ENCODE assay signal across 8 cellular contexts in the genomic region with DNA sequence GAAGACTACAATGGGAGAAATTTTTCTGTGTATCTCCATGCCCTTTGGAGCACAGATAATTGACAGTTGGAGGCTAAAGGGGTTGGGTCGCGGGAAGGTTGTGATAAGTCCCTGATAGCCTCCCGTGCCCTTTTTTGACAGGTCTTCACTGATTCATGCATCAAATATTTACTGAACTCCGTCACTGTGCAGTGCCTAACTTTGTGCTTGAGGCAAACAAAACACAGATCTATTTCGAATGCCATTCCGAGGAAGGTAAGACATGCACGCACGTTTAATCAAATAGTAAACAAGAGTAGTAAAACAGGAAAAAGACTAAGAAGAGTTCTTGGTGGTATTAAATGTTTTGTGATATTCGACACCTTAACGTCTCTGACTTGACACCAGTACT. TPM values are rescaled to one million over a fixed set of nuclear protein-coding genes. Genes with fewer than 3 reads are reported as not detected.
DNase-seq lines count a peak whose midpoint lies in the region; ATAC-seq, FAIRE-seq and TF ChIP-seq lines count a peak whose summit lies in the region.

No MANE protein-coding gene starts in this region.

- peaks cover 4% of the 10 kb centered on the region; the same call in 1 of the 2 replicates for H3K36me3 ChIP-seq in GM23248 (ENCODE audit: low read depth)
- no peaks in the 10 kb centered on the region for H3K36me3 ChIP-seq in endothelial cell of umbilical vein (ENCODE audit: control insufficient read depth in 2 of 2, extremely low read depth in 1 of 2, insufficient read depth in 2 of 2, low read length in 2 of 2)
- no peaks in the 10 kb centered on the region for H3K36me3 ChIP-seq in pancreas

- H4K20me1 ChIP-seq in GM23248 (ENCODE audit: insufficient read depth), result no peaks in the 10 kb centered on the region; the same call in 1 of the 2 replicates
- H4K20me1 ChIP-seq in endothelial cell of umbilical vein (replicated peaks; ENCODE audit: control insufficient read depth, extremely low read depth, insufficient read depth, low read length), result peaks cover 8% of the 10 kb centered on the region

- TF ChIP-seq POLR2A in endothelial cell of umbilical vein (IDR thresholded peaks at IDR 0.05; ENCODE audit: low read depth, low read length), result no peak

- CTCF ChIA-PET in endothelial cell of umbilical vein (lab: Charles Lee), result no interaction called here

- peak overlapping the region; percentile 86 for H3K4me2 ChIP-seq in GM23248 (ENCODE audit: unreplicated experiment)
- peak overlapping the region; percentile 76 for H3K4me2 ChIP-seq in endothelial cell of umbilical vein (ENCODE audit: insufficient read depth, low read length)

- intact Hi-C loops in endothelial cell of umbilical vein (cut with micrococcal nuclease), result loop anchor here (1.0 to 10.0 kb wide), 5 partner anchors 8 to 963 kb away; a partner anchor contains a TSS
- intact Hi-C loops in pancreas (cut with DNase I), result loop anchor here in 2 of 3 donors (5.0 kb wide), 1 partner anchor 54 kb away; a partner anchor contains a TSS

- peaks cover 43% of the 10 kb centered on the region for H3F3A ChIP-seq in GM23248 (ENCODE audit: insufficient read depth)

- H3K4me3 ChIP-seq in GM23248, result peak overlapping the region; percentile 100
- H3K4me3 ChIP-seq in endothelial cell of umbilical vein (replicated peaks in 1 of 3; ENCODE audit: insufficient read depth in 1 of 3, low read depth in 1 of 3, low read length in 3 of 3), result peak overlapping the region in 2 of 3 experiments; percentile 86 to 96
- H3K4me3 ChIP-seq in pancreas, result peak overlapping the region in 3 of 4 donors; percentile 56 to 75 (median 68)

- no peaks in the 10 kb centered on the region for H3K27me3 ChIP-seq in GM23248 (replicated peaks; ENCODE audit: insufficient read depth)
- H3K27me3 ChIP-seq in endothelial cell of umbilical vein (ENCODE audit: control insufficient read depth in 2 of 2, insufficient read depth in 2 of 2, low read length in 2 of 2), result no peaks in the 10 kb centered on the region
- H3K27me3 ChIP-seq in pancreas, result no peaks in the 10 kb centered on the region

- TSS peak; percentile 5 for BruUV-seq in endothelial cell of umbilical vein (replicated peaks; lab: Mats Ljungman, UMichigan)

- peak; percentile 21 for FAIRE-seq in endothelial cell of umbilical vein (lab: Jason Lieb, UNC)
- no peak for FAIRE-seq in pancreas (lab: Jason Lieb, UNC)

- H2AFZ ChIP-seq in GM23248, result peak overlapping the region; percentile 71
- peak overlapping the region; percentile 60 for H2AFZ ChIP-seq in endothelial cell of umbilical vein (ENCODE audit: low read depth, low read length)

- dilution Hi-C loops in endothelial cell of umbilical vein (cut with MboI; ENCODE audit: extremely low pct_ligation_motif_present, low sequenced_read_pairs), result no loop called here

- H3K9me2 ChIP-seq in GM23248 (ENCODE audit: insufficient read depth), result no peaks in the 10 kb centered on the region

- peak; percentile 14 to 31 (median 23) for ATAC-seq in pancreas
- ATAC-seq in GM19463 (IDR thresholded peaks at IDR 0.05; ENCODE audit: unreplicated experiment), result no peak
- ATAC-seq in GM18517 (IDR thresholded peaks at IDR 0.05; ENCODE audit: unreplicated experiment), result no peak

- TF ChIP-seq CTCF in endothelial cell of umbilical vein (IDR thresholded peaks at IDR 0.05; ENCODE audit: extremely low read depth in 1 of 2, insufficient read depth in 1 of 2, low read depth in 1 of 2, low read length in 2 of 2), result no peak
- no peak for TF ChIP-seq CTCF in pancreas (IDR thresholded peaks at IDR 0.05)

- POLR2A ChIA-PET in endothelial cell of umbilical vein (lab: Charles Lee), result no interaction called here

- peak overlapping the region; percentile 98 for H3K9ac ChIP-seq in GM23248
- peak overlapping the region; percentile 40 for H3K9ac ChIP-seq in endothelial cell of umbilical vein (replicated peaks; ENCODE audit: extremely low read depth, insufficient read depth, low read length)

- H3K4me1 ChIP-seq in GM23248 (ENCODE audit: insufficient read depth), result peaks cover 34% of the 10 kb centered on the region
- H3K4me1 ChIP-seq in endothelial cell of umbilical vein (ENCODE audit: control insufficient read depth, extremely low read depth, insufficient read depth, low read length), result peaks cover 25% of the 10 kb centered on the region
- H3K4me1 ChIP-seq in pancreas, result peaks cover 7 to 23% (median 12%) of the 10 kb centered on the region in 3 donors

- DNase-seq in GM23248 (no peak), OCI-M1 (lab: John Stamatoyannopoulos, UW) (peak; percentile 83), endothelial cell of umbilical vein (ENCODE audit: low read depth, low spot score) (no peak), pancreas (peak in 1 of 6 donors; percentile 25), SKM-1 (lab: John Stamatoyannopoulos, UW; ENCODE audit: unreplicated experiment) (no peak), NCI-H2227 treated with DMSO at 0.1 percent for 48 hours (lab: John Stamatoyannopoulos, UW) (no peak)

- H3K27ac ChIP-seq in GM23248 (peak overlapping the region; percentile 93), endothelial cell of umbilical vein (ENCODE audit: insufficient read depth, low read depth, low read length) (peak overlapping the region; percentile 82), pancreas (peak overlapping the region; percentile 66 to 93 (median 82))

- H3K79me2 ChIP-seq in GM23248 (ENCODE audit: insufficient read depth) (peaks cover 45% of the 10 kb centered on the region), endothelial cell of umbilical vein (ENCODE audit: control insufficient read depth, insufficient read depth, low read length) (peaks cover 41% of the 10 kb centered on the region)

- H3K9me3 ChIP-seq in GM23248 (ENCODE audit: low read depth) (no peaks in the 10 kb centered on the region), endothelial cell of umbilical vein (replicated peaks; ENCODE audit: control insufficient read depth, insufficient read depth, low read length) (no peaks in the 10 kb centered on the region), pancreas (no peaks in the 10 kb centered on the region)

- in situ Hi-C loops in GM23248 (cut with MboI), result no loop called here

- WGBS in GM23248 (ENCODE audit: low coverage in 1 of 2, low lambda C conversion rate in 2 of 2, missing lambda C conversion rate in 2 of 2), 2 experiments, result 3% methylated on average over 10 of the region's 10 CpGs
- WGBS in pancreas, 2 donors, result 1 to 4% methylated on average over 10 of the region's 10 CpGs

- no peaks in the 10 kb centered on the region for H3K9me1 ChIP-seq in endothelial cell of umbilical vein (replicated peaks; ENCODE audit: control insufficient read depth, extremely low read depth, insufficient read depth, low read length)

RNA-seq across cellular contexts. Expression of a gene that starts 0.5 kb away (rescaled TPM):
- 53.5 and 62.8 TPM in 2 replicates for total RNA-seq in GM23248 (2014; rRNA removed; shearing (Covaris generic))
- 33.9 and 35.1 TPM in 2 replicates for polyA plus RNA-seq in GM23248 (2016; fragmentation: Nextera tagmentation; extraction: Ambion mirVana)
- 72.1 and 77.0 TPM in 2 replicates for total RNA-seq in endothelial cell of umbilical vein
- polyA plus RNA-seq in endothelial cell of umbilical vein, result 79.3 and 89.2 TPM in 2 replicates
- 78.7 and 87.8 TPM in 2 replicates for polyA plus RNA-seq in endothelial cell of umbilical vein (2011; cell fraction: cytosol; rRNA removed)
- 172 and 179 TPM in 2 replicates for polyA plus RNA-seq in endothelial cell of umbilical vein (2011; cell fraction: nucleus; rRNA removed)
- polyA plus RNA-seq in endothelial cell of umbilical vein (2012), result 38.5 and 45.5 TPM in 2 replicates
- 208 and 246 TPM in 2 replicates for polyA minus RNA-seq in endothelial cell of umbilical vein
- 70.9 TPM for polyA minus RNA-seq in endothelial cell of umbilical vein (2011; cell fraction: cytosol; rRNA and poly(A)+ RNA removed)
- 120 and 175 TPM in 2 replicates for polyA minus RNA-seq in endothelial cell of umbilical vein (2011; cell fraction: nucleus; rRNA and poly(A)+ RNA removed)
- 10 to 100 TPM; 10.1 to 22.6 (median 15.3) TPM for total RNA-seq in pancreas
- polyA plus RNA-seq in pancreas, result 10 to 100 TPM; 16.6 to 20.8 TPM

RNA-seq across cellular contexts. Expression of a gene that starts 7.9 kb away (rescaled TPM):
- total RNA-seq in GM23248 (2014; rRNA removed; shearing (Covaris generic)), result 41.9 and 45.0 TPM in 2 replicates
- polyA plus RNA-seq in GM23248 (2016; fragmentation: Nextera tagmentation; extraction: Ambion mirVana), result 45.0 and 46.5 TPM in 2 replicates
- total RNA-seq in endothelial cell of umbilical vein, result 83.1 and 85.2 TPM in 2 replicates
- polyA plus RNA-seq in endothelial cell of umbilical vein, result 73.1 and 76.2 TPM in 2 replicates
- 77.7 and 86.8 TPM in 2 replicates for polyA plus RNA-seq in endothelial cell of umbilical vein (2011; cell fraction: cytosol; rRNA removed)
- polyA plus RNA-seq in endothelial cell of umbilical vein (2011; cell fraction: nucleus; rRNA removed), result 34.5 and 49.7 TPM in 2 replicates
- 53.1 and 53.4 TPM in 2 replicates for polyA plus RNA-seq in endothelial cell of umbilical vein (2012)
- 29.1 and 35.4 TPM in 2 replicates for polyA minus RNA-seq in endothelial cell of umbilical vein
- 33.5 TPM for polyA minus RNA-seq in endothelial cell of umbilical vein (2011; cell fraction: cytosol; rRNA and poly(A)+ RNA removed)
- 6.3 and 11.4 TPM in 2 replicates for polyA minus RNA-seq in endothelial cell of umbilical vein (2011; cell fraction: nucleus; rRNA and poly(A)+ RNA removed)
- total RNA-seq in pancreas, result 10 to 100 TPM; 12.5 to 29.0 (median 23.7) TPM
- 10 to 100 TPM; 20.8 to 25.9 TPM for polyA plus RNA-seq in pancreas

RNA-seq across cellular contexts. Expression of a gene that starts 22.1 kb away (rescaled TPM):
- not detected in 2 replicates for total RNA-seq in GM23248 (2014; rRNA removed; shearing (Covaris generic))
- 0.24 TPM in 1 of 2 replicates, not detected in the other for polyA plus RNA-seq in GM23248 (2016; fragmentation: Nextera tagmentation; extraction: Ambion mirVana)
- total RNA-seq in endothelial cell of umbilical vein, result 1.4 TPM in 2 replicates
- 0.22 TPM in 1 of 2 replicates, not detected in the other for polyA plus RNA-seq in endothelial cell of umbilical vein
- 0.09 and 0.31 TPM in 2 replicates for polyA plus RNA-seq in endothelial cell of umbilical vein (2011; cell fraction: cytosol; rRNA removed)
- 0.80 and 0.88 TPM in 2 replicates for polyA plus RNA-seq in endothelial cell of umbilical vein (2011; cell fraction: nucleus; rRNA removed)
- 0.50 TPM in 1 of 2 replicates, not detected in the other for polyA plus RNA-seq in endothelial cell of umbilical vein (2012)
- polyA minus RNA-seq in endothelial cell of umbilical vein, result not detected in 2 replicates
- not detected for polyA minus RNA-seq in endothelial cell of umbilical vein (2011; cell fraction: cytosol; rRNA and poly(A)+ RNA removed)
- not detected in 2 replicates for polyA minus RNA-seq in endothelial cell of umbilical vein (2011; cell fraction: nucleus; rRNA and poly(A)+ RNA removed)
- total RNA-seq in pancreas, result under 1 TPM in 4 of 6 donors, not detected in 2; 0.47 to 0.81 (median 0.56) TPM
- not detected for polyA plus RNA-seq in pancreas

RNA-seq across cellular contexts. Expression of a gene that starts 31.9 kb away (rescaled TPM):
- 27.7 and 35.2 TPM in 2 replicates for total RNA-seq in GM23248 (2014; rRNA removed; shearing (Covaris generic))
- polyA plus RNA-seq in GM23248 (2016; fragmentation: Nextera tagmentation; extraction: Ambion mirVana), result 73.3 and 77.4 TPM in 2 replicates
- 43.1 and 49.0 TPM in 2 replicates for total RNA-seq in endothelial cell of umbilical vein
- polyA plus RNA-seq in endothelial cell of umbilical vein, result 14.1 and 17.3 TPM in 2 replicates
- 31.1 and 32.7 TPM in 2 replicates for polyA plus RNA-seq in endothelial cell of umbilical vein (2011; cell fraction: cytosol; rRNA removed)
- polyA plus RNA-seq in endothelial cell of umbilical vein (2011; cell fraction: nucleus; rRNA removed), result 48.2 and 52.9 TPM in 2 replicates
- 44.8 and 53.1 TPM in 2 replicates for polyA plus RNA-seq in endothelial cell of umbilical vein (2012)
- polyA minus RNA-seq in endothelial cell of umbilical vein, result 9.6 and 11.9 TPM in 2 replicates
- 20.6 TPM for polyA minus RNA-seq in endothelial cell of umbilical vein (2011; cell fraction: cytosol; rRNA and poly(A)+ RNA removed)
- 8.2 and 8.6 TPM in 2 replicates for polyA minus RNA-seq in endothelial cell of umbilical vein (2011; cell fraction: nucleus; rRNA and poly(A)+ RNA removed)
- 10 to 100 TPM in 3 of 6 donors, 1 to 10 TPM in 3; 7.7 to 18.1 (median 9.9) TPM for total RNA-seq in pancreas
- polyA plus RNA-seq in pancreas, result 10 to 100 TPM; 28.9 to 33.7 TPM

RNA-seq across cellular contexts. Expression of a gene that starts 32.2 kb away (rescaled TPM):
- total RNA-seq in GM23248 (2014; rRNA removed; shearing (Covaris generic)), result 7.1 and 11.5 TPM in 2 replicates
- polyA plus RNA-seq in GM23248 (2016; fragmentation: Nextera tagmentation; extraction: Ambion mirVana) (3.4 and 4.4 TPM in 2 replicates), endothelial cell of umbilical vein (1.7 and 2.1 TPM in 2 replicates), pancreas (1 to 10 TPM; 4.3 to 4.5 TPM)
- total RNA-seq in endothelial cell of umbilical vein (6.4 and 8.2 TPM in 2 replicates), pancreas (1 to 10 TPM; 1.8 to 5.5 (median 3.4) TPM)
- 2.2 and 2.7 TPM in 2 replicates for polyA plus RNA-seq in endothelial cell of umbilical vein (2011; cell fraction: cytosol; rRNA removed)
- 14.0 and 15.7 TPM in 2 replicates for polyA plus RNA-seq in endothelial cell of umbilical vein (2011; cell fraction: nucleus; rRNA removed)
- 2.5 and 2.8 TPM in 2 replicates for polyA plus RNA-seq in endothelial cell of umbilical vein (2012)
- polyA minus RNA-seq in endothelial cell of umbilical vein, result 3.8 and 4.7 TPM in 2 replicates
- 3.9 TPM for polyA minus RNA-seq in endothelial cell of umbilical vein (2011; cell fraction: cytosol; rRNA and poly(A)+ RNA removed)
- 6.2 and 6.9 TPM in 2 replicates for polyA minus RNA-seq in endothelial cell of umbilical vein (2011; cell fraction: nucleus; rRNA and poly(A)+ RNA removed)

Comparison
In these comparisons a context has a peak if more than half of its experiments do, and no peak if none do; other contexts are left out.
1. ATAC-seq: peak in pancreas (4 of 4); none in GM19463 (single experiment) and GM18517 (single experiment).
2. Peak in every context shown above with its lines, with median percentiles within 50 percentile points of each other: H3K27ac ChIP-seq and H3K4me3 ChIP-seq.